In genomic region chr7:17488829-17489228, GRCh38 we compare ENCODE assay signal across 14 cellular contexts.
"Had no signal": no experiment of that assay in that cellular context is flagged by ENCODE, and none has a peak within 500 bp of the region (broad histone marks: within the 10 kb centered on the region; RNA-seq: fewer than 3 reads in every experiment).

No MANE protein-coding gene starts in this region.

- H3K4me3 ChIP-seq: ascending aorta, breast epithelium had no signal

- DNase-seq: activated CD4-positive, alpha-beta T cell treated with anti-CD3 and anti-CD28 coated beads, Interleukin-2, amount 50 U/mL, for 48 hours; activated naive CD4-positive, alpha-beta T cell treated with anti-CD3 and anti-CD28 coated beads for 36 hours; dermis blood vessel endothelial cell; effector memory CD8-positive, alpha-beta T cell; foreskin keratinocyte; immature natural killer cell; mesendoderm; retina; stimulated activated CD4-positive, alpha-beta T cell treated with anti-CD3 and anti-CD28 coated beads, Interleukin-12 subunit alpha, Interleukin-12 subunit beta, amount 100 ng/mL, for 4 hours had no signal

- H3K36me3 ChIP-seq: ascending aorta, breast epithelium had no signal

- H3K4me1 ChIP-seq: ascending aorta, breast epithelium, foreskin keratinocyte had no signal

- ATAC-seq: effector memory CD8-positive, alpha-beta T cell; foreskin keratinocyte; natural killer cell treated with Interleukin-12 subunit alpha and Interleukin-12 subunit beta and Interleukin-15 and Interleukin-18, amount 100 ng/mL, for 72 hours; stimulated activated memory B cell treated with anti-CD40 and anti-IgM and Interleukin-4, amounts not matched to agents 10 μg/mL and 1 μg/mL and 100 μg/mL, for 72 hours had no signal

- H3K27ac ChIP-seq: ascending aorta, foreskin keratinocyte, VCaP had no signal

- H3K27me3 ChIP-seq: ascending aorta, breast epithelium, foreskin keratinocyte had no signal

- H3K9me3 ChIP-seq: ascending aorta, breast epithelium had no signal
